In the genomic region with DNA sequence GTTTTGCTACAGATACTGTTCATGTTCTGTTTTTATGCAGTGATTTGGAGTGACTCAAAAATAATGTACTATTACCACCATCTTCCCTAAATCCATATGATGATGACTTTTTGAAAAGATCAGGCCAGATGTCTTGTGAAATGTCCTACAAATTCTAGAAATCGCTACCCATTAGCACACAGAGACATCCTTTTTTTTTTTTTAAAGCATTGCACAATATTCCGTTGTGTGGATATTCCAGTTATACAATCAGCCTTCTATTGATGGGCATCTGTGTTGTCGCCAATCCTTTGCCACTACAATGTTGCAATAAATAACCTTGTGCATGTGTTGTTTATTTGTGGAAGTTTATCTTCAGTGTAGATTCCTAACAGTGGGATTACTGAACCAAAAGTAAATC, we compare ENCODE assay signal across 17 cellular contexts. TPM values are rescaled to one million over a fixed set of nuclear protein-coding genes. Genes with fewer than 3 reads are reported as not detected.
A peak's percentile ranks its signal among the peaks of the same experiment; 100 is the strongest.
DNase-seq lines count a peak whose midpoint lies in the region; ATAC-seq and TF ChIP-seq lines count a peak whose summit lies in the region.
"Had no signal": no experiment of that assay in that cellular context is flagged by ENCODE, and none has a peak within 500 bp of the region (broad histone marks: within the 10 kb centered on the region; RNA-seq: fewer than 3 reads in every experiment).

No MANE protein-coding gene starts in this region.

- TF ChIP-seq RAD21 in liver (IDR thresholded peaks at IDR 0.05), result no peak

- no peaks in the 10 kb centered on the region for H3K27me3 ChIP-seq in liver (ENCODE audit: control insufficient read depth in 4 of 4, insufficient read depth in 4 of 4, low read length in 3 of 4)
- no peaks in the 10 kb centered on the region for H3K27me3 ChIP-seq in suprapubic skin
- H3K27me3 ChIP-seq: vagina had no signal

- H3K27ac ChIP-seq in liver (ENCODE audit: low read depth in 1 of 2, low read length in 2 of 2) (peak overlapping the region in 1 of 2 donors; percentile 5), suprapubic skin (peak overlapping the region; percentile 79)

- TF ChIP-seq EP300 in suprapubic skin (IDR thresholded peaks at IDR 0.05), result no peak

- peaks cover 0 to 7% (median 2%) of the 10 kb centered on the region in 4 donors for H3K4me1 ChIP-seq in liver (ENCODE audit: control insufficient read depth in 4 of 4, insufficient read depth in 4 of 4, low read length in 3 of 4)
- H3K4me1 ChIP-seq in suprapubic skin, result peaks cover 27% of the 10 kb centered on the region

- H3K9ac ChIP-seq in liver (ENCODE audit: low read depth in 1 of 2, low read length in 2 of 2), result no peak overlapping the region

- TF ChIP-seq POLR2A in suprapubic skin (IDR thresholded peaks at IDR 0.05), result no peak

- no peak for TF ChIP-seq CTCF in choroid plexus epithelial cell (conservative IDR thresholded peaks at IDR 0.05; ENCODE audit: low read depth, low read length)
- no peak for TF ChIP-seq CTCF in liver (IDR thresholded peaks at IDR 0.05; ENCODE audit: low read depth, low read length, missing input control)
- TF ChIP-seq CTCF in suprapubic skin (IDR thresholded peaks at IDR 0.05), result no peak

- no peaks in the 10 kb centered on the region for H3K36me3 ChIP-seq in liver (ENCODE audit: control insufficient read depth in 4 of 4, insufficient read depth in 3 of 4, low read depth in 1 of 4, low read length in 3 of 4)
- H3K36me3 ChIP-seq in suprapubic skin, result no peaks in the 10 kb centered on the region
- H3K36me3 ChIP-seq: vagina had no signal

- intact Hi-C loops in Right ventricle myocardium superior (cut with DNase I) (no loop called here), left ventricle myocardium superior (cut with micrococcal nuclease) (no loop called here)

- no peak overlapping the region for H3K4me3 ChIP-seq in choroid plexus epithelial cell (ENCODE audit: low read depth, low read length)
- no peak overlapping the region for H3K4me3 ChIP-seq in liver (ENCODE audit: low read depth in 1 of 3, low read length in 3 of 3)
- H3K4me3 ChIP-seq in suprapubic skin, result no peak overlapping the region
- H3K4me3 ChIP-seq: vagina had no signal

- DNase-seq in Right ventricle myocardium superior, result no peak
- no peak for DNase-seq in left ventricle myocardium superior
- DNase-seq in choroid plexus epithelial cell (ENCODE audit: low read depth), result peak; percentile 9
- no peak for DNase-seq in suprapubic skin (ENCODE audit: low spot score in 2 of 2)
- no peak for DNase-seq in activated CD8-positive, alpha-beta memory T cell treated with anti-CD3 and anti-CD28 coated beads, Interleukin-2, amount 50 U/mL, for 4 hours
- DNase-seq in activated T-cell treated with anti-CD3 and anti-CD28 coated beads, Interleukin-2, amount 50 U/mL, for 1 hour, result no peak
- DNase-seq: ACHN; amniotic stem cell; CD4-positive, alpha-beta T cell; cerebellar nuclear complex; NCI-H187 treated with DMSO at 0.1 percent for 48 hours; NCI-H510A treated with DMSO at 0.1 percent for 48 hours; stimulated activated naive CD4-positive, alpha-beta T cell treated with Interleukin-2 at 50 U/mL for 16 hours had no signal

- WGBS in liver, result 31% methylated on average over 3 of the region's 3 CpGs
- 72% methylated on average over 3 of the region's 3 CpGs for WGBS in suprapubic skin

- H3K9me3 ChIP-seq in liver (ENCODE audit: control insufficient read depth in 4 of 4, low read length in 3 of 4), result no peaks in the 10 kb centered on the region
- no peaks in the 10 kb centered on the region for H3K9me3 ChIP-seq in suprapubic skin
- H3K9me3 ChIP-seq: vagina had no signal

- peak; percentile 41 for ATAC-seq in Right ventricle myocardium superior (ENCODE audit: poor library complexity)
- no peak for ATAC-seq in left ventricle myocardium superior
- no peak for ATAC-seq in HG03432 (IDR thresholded peaks at IDR 0.05; ENCODE audit: unreplicated experiment)
- ATAC-seq: Panc1 had no signal

TF ChIP-seq in liver, 16 proteins besides CTCF, POLR2A, EP300 and RAD21:
- TF ChIP-seq GABPA (IDR thresholded peaks at IDR 0.05 in 1 of 2, conservative IDR thresholded peaks at IDR 0.05 in 1 of 2) (no peak), HNF4A (conservative IDR thresholded peaks at IDR 0.05) (peak in 1 of 2 donors; percentile 41), FOXA2 (IDR thresholded peaks at IDR 0.05) (no peak), JUND (IDR thresholded peaks at IDR 0.05) (peak; percentile 26 to 69), ZBTB33 (IDR thresholded peaks at IDR 0.05) (peak; percentile 63), SP1 (IDR thresholded peaks at IDR 0.05) (peak; percentile 24), RXRA (IDR thresholded peaks at IDR 0.05) (peak in 1 of 2 donors; percentile 55), REST (IDR thresholded peaks at IDR 0.05) (no peak), HNF4G (IDR thresholded peaks at IDR 0.05) (no peak), YY1 (IDR thresholded peaks at IDR 0.05) (peak; percentile 71)
- TF ChIP-seq, protein P1, sequence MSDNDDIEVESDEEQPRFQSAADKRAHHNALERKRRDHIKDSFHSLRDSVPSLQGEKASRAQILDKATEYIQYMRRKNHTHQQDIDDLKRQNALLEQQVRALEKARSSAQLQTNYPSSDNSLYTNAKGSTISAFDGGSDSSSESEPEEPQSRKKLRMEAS (IDR thresholded peaks at IDR 0.05), result peak; percentile 14

RNA-seq across cellular contexts. Expression of gene ZDHHC20, which starts 24.5 kb away (rescaled TPM):
- total RNA-seq in Right ventricle myocardium superior, result 12.6 TPM
- total RNA-seq in left ventricle myocardium superior, result 16.2 TPM
- 10 to 100 TPM; 28.6 to 55.4 TPM for total RNA-seq in liver
- polyA plus RNA-seq in liver, result 1 to 10 TPM; 7.7 to 8.5 TPM
- total RNA-seq in suprapubic skin, result 10 to 100 TPM; 48.2 to 92.9 (median 69.5) TPM
